In genomic region chr17:41751288-41751687, GRCh38 we compare ENCODE assay signal across 17 cellular contexts. TPM values are rescaled to one million over a fixed set of nuclear protein-coding genes. Genes with fewer than 3 reads are reported as not detected.
DNase-seq lines count a peak whose midpoint lies in the region; ATAC-seq, FAIRE-seq and TF ChIP-seq lines count a peak whose summit lies in the region.
"Had no signal": no experiment of that assay in that cellular context is flagged by ENCODE, and none has a peak within 500 bp of the region (broad histone marks: within the 10 kb centered on the region; RNA-seq: fewer than 3 reads in every experiment).

No MANE protein-coding gene starts in this region.

- H3K27me3 Mint-ChIP-seq in Calu3 (ENCODE audit: unreplicated experiment): peaks cover 9% of the 10 kb centered on the region
- H3K27me3 Mint-ChIP-seq in progenitor cell of endocrine pancreas: peaks cover 4% of the 10 kb centered on the region
- peaks cover 20 to 50% of the 10 kb centered on the region in 2 donors for H3K27me3 Mint-ChIP-seq in effector memory CD8-positive, alpha-beta T cell

- no peak overlapping the region for H3K27ac ChIP-seq in A549
- no peak overlapping the region for H3K27ac ChIP-seq in K562 (ENCODE audit: extremely low read depth, low read depth, low read length)
- no peak overlapping the region for H3K27ac ChIP-seq in brain microvascular endothelial cell
- H3K27ac ChIP-seq: C4-2B had no signal

- H3K4me3 Mint-ChIP-seq in Calu3 (ENCODE audit: low read depth, unreplicated experiment) (no peak overlapping the region), progenitor cell of endocrine pancreas (ENCODE audit: low read depth) (no peak overlapping the region)
- H3K4me3 Mint-ChIP-seq in effector memory CD8-positive, alpha-beta T cell: no peak overlapping the region
- H3K4me3 Mint-ChIP-seq: CD4-positive, alpha-beta memory T cell had no signal

- no peaks in the 10 kb centered on the region for H3K4me1 ChIP-seq in A549
- H3K4me1 ChIP-seq in K562 (replicated peaks in 1 of 2; ENCODE audit: control insufficient read depth in 2 of 2, insufficient read depth in 2 of 2, low read length in 2 of 2): peaks cover 0 to 3% of the 10 kb centered on the region in 2 experiments; a peak in 2 of 5 replicates
- H3K4me1 ChIP-seq: BE2C had no signal

- H3K4me3 ChIP-seq in A549 (no peak overlapping the region), K562 (no peak overlapping the region), brain microvascular endothelial cell (ENCODE audit: low read depth, low read length) (no peak overlapping the region)

- H3K27me3 ChIP-seq in K562 (ENCODE audit: control insufficient read depth in 2 of 2, insufficient read depth in 2 of 2, low read length in 2 of 2) (peaks cover 0 to 4% of the 10 kb centered on the region in 2 experiments; a peak in 1 of 5 replicates), brain microvascular endothelial cell (replicated peaks) (no peaks in the 10 kb centered on the region)
- H3K27me3 ChIP-seq: BE2C had no signal

- POLR2A ChIA-PET in A549 (lab: Yijun Ruan, JAX): no interaction called here
- POLR2A ChIA-PET in K562 (lab: Yijun Ruan, JAX): interaction anchor here (0.6 to 1.9 kb wide), 7 partner anchors 9 to 187 kb away, joined by 3 to 5 read pairs (median 3); partner anchors contain the start of genes EIF1 and KLHL11

- no peak overlapping the region for H3K9ac ChIP-seq in K562 (ENCODE audit: insufficient read depth in 1 of 2, low read depth in 2 of 2, low read length in 2 of 2)

- intact Hi-C loops in Calu3 (cut with micrococcal nuclease; ENCODE audit: unreplicated experiment) (no loop called here), K562 (cut with micrococcal nuclease) (no loop called here)

- H3K9me3 Mint-ChIP-seq in Calu3 (ENCODE audit: low read depth, unreplicated experiment): no peaks in the 10 kb centered on the region
- H3K9me3 Mint-ChIP-seq in progenitor cell of endocrine pancreas (ENCODE audit: low read depth): no peaks in the 10 kb centered on the region
- no peaks in the 10 kb centered on the region for H3K9me3 Mint-ChIP-seq in effector memory CD8-positive, alpha-beta T cell
- H3K9me3 Mint-ChIP-seq: CD4-positive, alpha-beta memory T cell; IgD-negative memory B cell had no signal

- no peak for TF ChIP-seq POLR2A in A549 (IDR thresholded peaks at IDR 0.05; ENCODE audit: low read length)
- no peak; the same call in 1 of the 2 replicates for TF ChIP-seq POLR2A in K562 (conservative IDR thresholded peaks at IDR 0.05)

- in situ Hi-C loops in K562 (cut with MboI) (no loop called here), brain microvascular endothelial cell (cut with HindIII; ENCODE audit: low pct_ligation_motif_present, low sequenced_read_pairs) (no loop called here)

- H3K4me1 Mint-ChIP-seq in Calu3 (ENCODE audit: low read depth, unreplicated experiment) (no peaks in the 10 kb centered on the region), progenitor cell of endocrine pancreas (ENCODE audit: low read depth) (no peaks in the 10 kb centered on the region)
- no peaks in the 10 kb centered on the region for H3K4me1 Mint-ChIP-seq in effector memory CD8-positive, alpha-beta T cell (ENCODE audit: low read depth in 2 of 2)
- H3K4me1 Mint-ChIP-seq: CD4-positive, alpha-beta memory T cell; IgD-negative memory B cell had no signal

- H3K4me2 ChIP-seq in A549 (no peak overlapping the region), K562 (ENCODE audit: insufficient read depth, low read length) (no peak overlapping the region)

- 55% methylated on average over 3 of the region's 3 CpGs for WGBS in A549 (ENCODE audit: missing lambda C conversion rate)
- WGBS in K562 (ENCODE audit: insufficient coverage, low coverage, missing lambda C conversion rate): 36% methylated on average over 3 of the region's 3 CpGs

- H3K27ac Mint-ChIP-seq in Calu3 (ENCODE audit: unreplicated experiment): peak overlapping the region; percentile 39
- peak overlapping the region; percentile 67 for H3K27ac Mint-ChIP-seq in progenitor cell of endocrine pancreas
- H3K27ac Mint-ChIP-seq in effector memory CD8-positive, alpha-beta T cell: no peak overlapping the region
- H3K27ac Mint-ChIP-seq: CD4-positive, alpha-beta memory T cell; IgD-negative memory B cell had no signal

- BruUV-seq in Calu3 (replicated peaks; lab: Mats Ljungman, UMichigan) (no TSS peak), K562 (replicated peaks; lab: Mats Ljungman, UMichigan) (no TSS peak)

- no peak for TF ChIP-seq EP300 in A549 (IDR thresholded peaks at IDR 0.05)
- no peak for TF ChIP-seq EP300 in K562 (IDR thresholded peaks at IDR 0.05; ENCODE audit: low read length)

- H3K36me3 Mint-ChIP-seq in Calu3 (ENCODE audit: insufficient read depth, unreplicated experiment) (peaks cover 94% of the 10 kb centered on the region), progenitor cell of endocrine pancreas (ENCODE audit: insufficient read depth) (peaks cover 9% of the 10 kb centered on the region)
- H3K36me3 Mint-ChIP-seq in effector memory CD8-positive, alpha-beta T cell (ENCODE audit: insufficient read depth): no peaks in the 10 kb centered on the region
- H3K36me3 Mint-ChIP-seq: CD4-positive, alpha-beta memory T cell had no signal

- TF ChIP-seq CTCF in A549 (IDR thresholded peaks at IDR 0.05) (no peak), Calu3 (IDR thresholded peaks at IDR 0.05; ENCODE audit: unreplicated experiment) (no peak), K562 (IDR thresholded peaks at IDR 0.05 in 2 of 3, conservative IDR thresholded peaks at IDR 0.05 in 1 of 3; ENCODE audit: insufficient read depth in 2 of 3, low read depth in 1 of 3, low read length in 3 of 3) (no peak), progenitor cell of endocrine pancreas (IDR thresholded peaks at IDR 0.05; ENCODE audit: unreplicated experiment) (no peak), brain microvascular endothelial cell (IDR thresholded peaks at IDR 0.05; ENCODE audit: low read depth, low read length, missing control alignments) (no peak)

- DNase-seq in A549 (ENCODE audit: low read depth in 1 of 2, low spot score in 1 of 2) (no peak), Calu3 (no peak), K562 (ENCODE audit: extremely low read depth in 1 of 4, low spot score in 3 of 4) (no peak), progenitor cell of endocrine pancreas (ENCODE audit: low spot score, unreplicated experiment) (no peak), brain microvascular endothelial cell (no peak)
- DNase-seq in effector memory CD8-positive, alpha-beta T cell: no peak
- DNase-seq: ACHN; BE2C; CD4-positive, alpha-beta memory T cell; DMS79 treated with DMSO at 0.1 percent for 48 hours; GF-D8; GOT3; H7 had no signal

- FAIRE-seq in A549 (lab: Jason Lieb, UNC): no peak
- no peak for FAIRE-seq in K562 (lab: Jason Lieb, UNC)

- TF ChIP-seq RAD21 in A549 (conservative IDR thresholded peaks at IDR 0.05 in 1 of 2, IDR thresholded peaks at IDR 0.05 in 1 of 2) (no peak), K562 (CRISPR knock-in tag; conservative IDR thresholded peaks at IDR 0.05 in 1 of 2, IDR thresholded peaks at IDR 0.05 in 1 of 2) (no peak)

- H3K36me3 ChIP-seq in K562 (ENCODE audit: control insufficient read depth, insufficient read depth, low read length) (peaks cover 28% of the 10 kb centered on the region; the same call in 2 of the 3 replicates), brain microvascular endothelial cell (replicated peaks) (peaks cover 34% of the 10 kb centered on the region)

- ATAC-seq in A549 (no peak), K562 (no peak)
- no peak for ATAC-seq in effector memory CD8-positive, alpha-beta T cell (replicated peaks)
- ATAC-seq: HCT116 had no signal

- no peaks in the 10 kb centered on the region for H3K79me2 ChIP-seq in K562 (ENCODE audit: control insufficient read depth, insufficient read depth, low read length)

- H3K9me1 ChIP-seq in K562 (ENCODE audit: control insufficient read depth, insufficient read depth, low read length): peaks cover 6% of the 10 kb centered on the region

- H3K9me3 ChIP-seq in A549 (no peaks in the 10 kb centered on the region), K562 (replicated peaks; ENCODE audit: control insufficient read depth, insufficient read depth, low read depth, low read length) (no peaks in the 10 kb centered on the region)
- H3K9me3 ChIP-seq: BE2C had no signal

- CTCF ChIA-PET in A549 (lab: Yijun Ruan, JAX): interaction anchor here (0.6 to 96.0 kb wide), 6 partner anchors 9 to 130 kb away, joined by 3 to 3262 read pairs (median 4); partner anchors contain the start of genes FKBP10, JUP and P3H4
- CTCF ChIA-PET in Calu3 (lab: Charles Lee): interaction anchor here (0.6 to 2.0 kb wide), 2 partner anchors 35 to 163 kb away, joined by 3 to 6 read pairs; partner anchors contain the start of gene JUP
- CTCF ChIA-PET in K562 (lab: Yijun Ruan, JAX; ENCODE audit: low intra/inter-chr PET ratio): no interaction called here

- no peak overlapping the region for H2AFZ ChIP-seq in K562 (ENCODE audit: low read depth, low read length)

- no peaks in the 10 kb centered on the region for H4K20me1 ChIP-seq in K562 (replicated peaks; ENCODE audit: control insufficient read depth, insufficient read depth, low read length)

RNA-seq across cellular contexts. Expression of gene HAP1, which starts 16.8 kb away (rescaled TPM):
- 2.0 and 2.2 TPM in 2 replicates for polyA plus RNA-seq in A549 (2011; rRNA removed)
- polyA plus RNA-seq in A549 (2012; cell fraction: cytosol; rRNA removed): 0.86 and 1.2 TPM in 2 replicates
- polyA plus RNA-seq in A549 (2012; cell fraction: nucleus; rRNA removed): 8.2 and 8.4 TPM in 2 replicates
- 1.3 to 2.3 TPM (median 1.6 TPM) in 3 replicates for polyA plus RNA-seq in A549 (2017; fragmentation: RNase III; extraction: RNeasy Plus Mini Kit Qiagen cat#74134 plus additional on column Dnase treatment)
- polyA minus RNA-seq in A549 (2011; rRNA and poly(A)+ RNA removed): 0.66 and 1.2 TPM in 2 replicates
- total RNA-seq in Calu3 (2022): 0.86 and 1.2 TPM in 2 replicates
- 0.09 TPM in 1 of 2 replicates, not detected in the other for total RNA-seq in K562 (2011; cell fraction: chromatin; rRNA removed; ENCODE audit: low replicate concordance)
- total RNA-seq in K562 (2011; cell fraction: nucleolus; rRNA removed): not detected in 2 replicates
- not detected in 2 replicates for total RNA-seq in K562 (2011; cell fraction: nucleoplasm; rRNA removed)
- under 0.01 TPM in 1 of 2 replicates, not detected in the other for total RNA-seq in K562 (2014; rRNA removed)
- total RNA-seq in K562 (2014; rRNA removed; fragmentation: Illumina TruSeq; extraction: Trizol): not detected in 2 replicates
- 0.04 TPM in 1 of 2 replicates, not detected in the other for total RNA-seq in K562 (2015; rRNA removed; fragmentation: Illumina TruSeq; extraction: Trizol)
- total RNA-seq in K562 (2021): 0.09 TPM in 1 of 2 replicates, not detected in the other
- not detected in 2 replicates for polyA plus RNA-seq in K562 (2011; rRNA removed)
- polyA plus RNA-seq in K562 (2011; cell fraction: cytosol; rRNA removed): 0.04 TPM in 1 of 2 replicates, not detected in the other
- polyA plus RNA-seq in K562 (2011; cell fraction: nucleus; rRNA removed): 0.07 and 0.15 TPM in 2 replicates
- 0.04 TPM in 1 of 2 replicates, not detected in the other for polyA plus RNA-seq in K562 (2012)
- not detected in 2 replicates for polyA plus RNA-seq in K562 (2014; fragmentation: Illumina TruSeq; extraction: Trizol)
- not detected for polyA plus RNA-seq in K562 (2014; fragmentation: Nextera tagmentation; extraction: Ambion mirVana)
- not detected in 2 replicates for polyA plus RNA-seq in K562 (2014; rRNA removed)
- polyA minus RNA-seq in K562 (2011; rRNA and poly(A)+ RNA removed): not detected in 2 replicates
- not detected in 2 replicates for polyA minus RNA-seq in K562 (2011; cell fraction: cytosol; rRNA and poly(A)+ RNA removed)
- polyA minus RNA-seq in K562 (2011; cell fraction: nucleus; rRNA and poly(A)+ RNA removed): not detected in 2 replicates
- 13.7 and 14.9 TPM in 2 replicates for total RNA-seq in progenitor cell of endocrine pancreas
- polyA plus RNA-seq: CD4-positive, alpha-beta memory T cell; IgD-negative memory B cell had no signal

RNA-seq across cellular contexts. Expression of gene JUP, which starts 35.2 kb away (rescaled TPM):
- polyA plus RNA-seq in A549 (2011; rRNA removed) (54.8 and 110 TPM in 2 replicates), A549 (2017; fragmentation: RNase III; extraction: RNeasy Plus Mini Kit Qiagen cat#74134 plus additional on column Dnase treatment) (63.3 to 127 TPM (median 107 TPM) in 3 replicates), K562 (2011; rRNA removed) (9.0 and 26.7 TPM in 2 replicates), K562 (2014; fragmentation: Illumina TruSeq; extraction: Trizol) (84.1 and 134 TPM in 2 replicates), K562 (2014; fragmentation: Nextera tagmentation; extraction: Ambion mirVana) (1 to 10 TPM; 6.4 to 8.2 TPM), K562 (2014; rRNA removed) (53.6 and 70.3 TPM in 2 replicates)
- 93.3 and 130 TPM in 2 replicates for polyA plus RNA-seq in A549 (2012; cell fraction: cytosol; rRNA removed)
- 256 and 307 TPM in 2 replicates for polyA plus RNA-seq in A549 (2012; cell fraction: nucleus; rRNA removed)
- polyA minus RNA-seq in A549 (2011; rRNA and poly(A)+ RNA removed): 102 and 136 TPM in 2 replicates
- total RNA-seq in Calu3 (2022) (695 and 705 TPM in 2 replicates), K562 (2014; rRNA removed) (99.9 and 129 TPM in 2 replicates), K562 (2014; rRNA removed; fragmentation: Illumina TruSeq; extraction: Trizol) (14.3 and 17.9 TPM in 2 replicates), K562 (2015; rRNA removed; fragmentation: Illumina TruSeq; extraction: Trizol) (31.2 and 38.5 TPM in 2 replicates), K562 (2021) (166 and 177 TPM in 2 replicates), progenitor cell of endocrine pancreas (195 and 199 TPM in 2 replicates)
- total RNA-seq in K562 (2011; cell fraction: chromatin; rRNA removed; ENCODE audit: low replicate concordance): 41.8 and 117 TPM in 2 replicates
- 67.9 and 82.9 TPM in 2 replicates for total RNA-seq in K562 (2011; cell fraction: nucleolus; rRNA removed)
- total RNA-seq in K562 (2011; cell fraction: nucleoplasm; rRNA removed): 49.6 and 59.9 TPM in 2 replicates
- polyA plus RNA-seq in K562 (2011; cell fraction: cytosol; rRNA removed): 23.4 and 65.3 TPM in 2 replicates
- polyA plus RNA-seq in K562 (2011; cell fraction: nucleus; rRNA removed): 24.8 and 58.9 TPM in 2 replicates
- polyA plus RNA-seq in K562 (2012): 132 and 195 TPM in 2 replicates
- polyA minus RNA-seq in K562 (2011; rRNA and poly(A)+ RNA removed): 9.3 and 17.2 TPM in 2 replicates
- polyA minus RNA-seq in K562 (2011; cell fraction: cytosol; rRNA and poly(A)+ RNA removed): 88.8 and 101 TPM in 2 replicates
- 20.8 and 31.1 TPM in 2 replicates for polyA minus RNA-seq in K562 (2011; cell fraction: nucleus; rRNA and poly(A)+ RNA removed)

RNA-seq across cellular contexts. Expression of gene GAST, which starts 39.2 kb away (rescaled TPM):
- polyA plus RNA-seq in A549 (2011; rRNA removed) (not detected in 2 replicates), A549 (2017; fragmentation: RNase III; extraction: RNeasy Plus Mini Kit Qiagen cat#74134 plus additional on column Dnase treatment) (not detected in 3 replicates), K562 (2011; rRNA removed) (not detected in 2 replicates), K562 (2014; fragmentation: Illumina TruSeq; extraction: Trizol) (not detected in 2 replicates), K562 (2014; fragmentation: Nextera tagmentation; extraction: Ambion mirVana) (not detected), K562 (2014; rRNA removed) (not detected in 2 replicates)
- polyA plus RNA-seq in A549 (2012; cell fraction: cytosol; rRNA removed): not detected in 2 replicates
- polyA plus RNA-seq in A549 (2012; cell fraction: nucleus; rRNA removed): not detected in 2 replicates
- not detected in 2 replicates for polyA minus RNA-seq in A549 (2011; rRNA and poly(A)+ RNA removed)
- total RNA-seq in Calu3 (2022) (not detected in 2 replicates), K562 (2014; rRNA removed) (not detected in 2 replicates), K562 (2014; rRNA removed; fragmentation: Illumina TruSeq; extraction: Trizol) (not detected in 2 replicates), K562 (2015; rRNA removed; fragmentation: Illumina TruSeq; extraction: Trizol) (not detected in 2 replicates), K562 (2021) (not detected in 2 replicates), progenitor cell of endocrine pancreas (28.1 and 32.0 TPM in 2 replicates)
- total RNA-seq in K562 (2011; cell fraction: chromatin; rRNA removed; ENCODE audit: low replicate concordance): not detected in 2 replicates
- not detected in 2 replicates for total RNA-seq in K562 (2011; cell fraction: nucleolus; rRNA removed)
- not detected in 2 replicates for total RNA-seq in K562 (2011; cell fraction: nucleoplasm; rRNA removed)
- not detected in 2 replicates for polyA plus RNA-seq in K562 (2011; cell fraction: cytosol; rRNA removed)
- not detected in 2 replicates for polyA plus RNA-seq in K562 (2011; cell fraction: nucleus; rRNA removed)
- polyA plus RNA-seq in K562 (2012): not detected in 2 replicates
- not detected in 2 replicates for polyA minus RNA-seq in K562 (2011; rRNA and poly(A)+ RNA removed)
- polyA minus RNA-seq in K562 (2011; cell fraction: cytosol; rRNA and poly(A)+ RNA removed): not detected in 2 replicates
- not detected in 2 replicates for polyA minus RNA-seq in K562 (2011; cell fraction: nucleus; rRNA and poly(A)+ RNA removed)
- total RNA-seq: A172; CD4-positive, alpha-beta memory T cell; H7 had no signal
- polyA plus RNA-seq: CD4-positive, alpha-beta memory T cell; IgD-negative memory B cell had no signal

Comparison
In these comparisons a context has a peak if more than half of its experiments do, and no peak if none do; other contexts are left out.
1. H3K27ac Mint-ChIP-seq: peak in Calu3 (single experiment) and progenitor cell of endocrine pancreas (single experiment); none in effector memory CD8-positive, alpha-beta T cell (0 of 2).
2. RNA of gene GAST, which starts 39.2 kb away (total RNA-seq): 28.1 to 32.0 TPM in progenitor cell of endocrine pancreas; not detected in Calu3 and not detected in K562; every median in the first group is over 10 times any median in the second.
3. Of the 35 proteins assayed by ChIP-seq in both K562 and A549: peak only in K562: none; only in A549: POLR2AphosphoS2; in both: none; in neither: 34.